Comparison of ENCODE assay signal across 19 cellular contexts in the genomic region with DNA sequence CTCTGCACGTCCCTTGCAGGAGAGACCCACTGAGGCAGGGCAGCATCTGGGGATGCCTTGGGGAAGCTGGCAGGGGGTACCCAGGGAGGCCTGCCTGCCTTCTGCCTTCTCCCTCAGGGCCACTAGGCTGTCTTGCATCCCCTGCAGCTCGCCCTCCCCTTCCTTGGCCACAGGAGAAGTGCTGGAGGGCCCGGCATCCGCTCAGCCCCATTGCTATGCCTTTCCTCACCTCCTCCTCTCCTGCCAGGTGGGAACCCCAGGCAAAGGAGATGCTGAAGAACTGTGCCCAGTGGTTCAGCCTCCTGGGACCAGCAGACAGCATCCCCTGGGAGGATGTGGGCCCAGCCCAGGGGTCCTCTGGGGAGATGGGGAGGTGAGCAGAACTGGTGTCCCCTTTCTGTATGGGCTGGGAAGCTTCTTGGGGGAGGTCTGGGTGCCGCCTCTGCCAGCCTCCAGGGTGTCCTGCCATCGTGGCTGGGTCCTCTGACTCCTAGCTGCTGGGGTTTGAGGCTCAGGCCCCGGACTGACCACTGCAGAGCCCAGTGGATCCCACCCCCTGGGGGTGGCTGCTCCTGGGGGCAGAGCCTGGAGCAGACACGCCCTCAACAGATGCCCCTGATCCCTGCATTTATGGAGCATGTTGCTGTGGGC. TPM values are rescaled to one million over a fixed set of nuclear protein-coding genes. Genes with fewer than 3 reads are reported as not detected.
A peak's percentile ranks its signal among the peaks of the same experiment; 100 is the strongest.
DNase-seq lines count a peak whose midpoint lies in the region; ATAC-seq and TF ChIP-seq lines count a peak whose summit lies in the region.
"Had no signal": no experiment of that assay in that cellular context is flagged by ENCODE, and none has a peak within 500 bp of the region (broad histone marks: within the 10 kb centered on the region; RNA-seq: fewer than 3 reads in every experiment).

No MANE protein-coding gene starts in this region.

- H3K27me3 ChIP-seq in SK-N-SH (ENCODE audit: insufficient read depth) = peaks cover 14% of the 10 kb centered on the region

- no peaks in the 10 kb centered on the region for H3K4me1 Mint-ChIP-seq in activated CD4-positive, alpha-beta T cell treated with anti-CD3 and anti-CD28 coated beads for 36 hours

- DNase-seq in SK-N-SH = peak; percentile 36
- peak; percentile 67 for DNase-seq in coronary artery (ENCODE audit: low spot score)
- DNase-seq in mesenteric fat pad (ENCODE audit: low spot score) = peak; percentile 57
- DNase-seq in activated CD8-positive, alpha-beta memory T cell treated with anti-CD3 and anti-CD28 coated beads, Interleukin-2, amount 50 U/mL, for 48 hours = no peak
- no peak for DNase-seq in stimulated activated CD4-positive, alpha-beta T cell treated with anti-CD3 and anti-CD28 coated beads, Interleukin-4, amount 100 ng/mL, for 1 hour
- no peak for DNase-seq in NCI-H1105 (lab: John Stamatoyannopoulos, UW)
- no peak for DNase-seq in activated CD4-positive, alpha-beta T cell treated with anti-CD3 and anti-CD28 coated beads for 36 hours
- DNase-seq: AML-193, C1 segment of cervical spinal cord, Calu3, DMS79, GOT3, HCEC 1CT had no signal

- H2AFZ ChIP-seq in SK-N-SH (ENCODE audit: low read depth) = no peak overlapping the region

- H3K9me3 Mint-ChIP-seq in activated CD4-positive, alpha-beta T cell treated with anti-CD3 and anti-CD28 coated beads for 36 hours (ENCODE audit: low read depth) = no peaks in the 10 kb centered on the region
- H3K9me3 Mint-ChIP-seq: CD4-positive, alpha-beta T cell had no signal

- POLR2A ChIA-PET in SK-N-SH (lab: Yijun Ruan, JAX) = no interaction called here
- POLR2A ChIA-PET in activated CD4-positive, alpha-beta T cell treated with anti-CD3 and anti-CD28 coated beads for 36 hours (lab: Charles Lee) = interaction anchor here (0.6 kb wide), 1 partner anchor 11 kb away, joined by 4 read pairs; no protein-coding TSS in a partner anchor

- H3K36me3 ChIP-seq in SK-N-SH (replicated peaks in 1 of 2; ENCODE audit: control insufficient read depth in 1 of 2, insufficient read depth in 2 of 2, low read length in 1 of 2) = no peaks in the 10 kb centered on the region

- H3F3A ChIP-seq in SK-N-SH (replicated peaks; ENCODE audit: insufficient read depth) = no peaks in the 10 kb centered on the region

- intact Hi-C loops in activated CD4-positive, alpha-beta T cell treated with anti-CD3 and anti-CD28 coated beads for 36 hours (cut with DNase I, micrococcal nuclease) = no loop called here

- no peak overlapping the region for H3K9ac ChIP-seq in SK-N-SH

- H3K4me3 ChIP-seq in SK-N-SH (ENCODE audit: low read depth in 2 of 2, low read length in 1 of 2) (no peak overlapping the region), coronary artery (no peak overlapping the region)
- H3K4me3 ChIP-seq: GM12878 had no signal

- peaks cover 0 to 21% of the 10 kb centered on the region in 2 experiments; a peak in 1 of 4 replicates for H3K4me1 ChIP-seq in SK-N-SH (ENCODE audit: control insufficient read depth in 1 of 2, insufficient read depth in 2 of 2, low read depth in 1 of 2, low read length in 1 of 2)

- H3K27ac ChIP-seq in SK-N-SH (ENCODE audit: low read depth in 2 of 2, low read length in 1 of 2) = no peak overlapping the region
- H3K27ac ChIP-seq in coronary artery = no peak overlapping the region
- H3K27ac ChIP-seq: 22Rv1, HL-60 had no signal

- no peaks in the 10 kb centered on the region for H4K20me1 ChIP-seq in SK-N-SH (ENCODE audit: insufficient read depth)

- H3K4me2 ChIP-seq in SK-N-SH = no peak overlapping the region

- CTCF ChIA-PET in SK-N-SH (lab: Yijun Ruan, JAX) = interaction anchor here (0.7 to 2.4 kb wide), 5 partner anchors 20 to 161 kb away, joined by 3 to 7 read pairs (median 3); no protein-coding TSS in a partner anchor
- CTCF ChIA-PET in activated CD4-positive, alpha-beta T cell treated with anti-CD3 and anti-CD28 coated beads for 36 hours (lab: Charles Lee) = interaction anchor here (0.5 kb wide), 1 partner anchor 218 kb away, joined by 3 read pairs; no protein-coding TSS in a partner anchor

- no peak overlapping the region for H3K4me3 Mint-ChIP-seq in activated CD4-positive, alpha-beta T cell treated with anti-CD3 and anti-CD28 coated beads for 36 hours
- H3K4me3 Mint-ChIP-seq: CD4-positive, alpha-beta T cell had no signal

- WGBS in SK-N-SH (ENCODE audit: low lambda C conversion rate) = 60% methylated on average over 3 of the region's 8 CpGs

- H3K36me3 Mint-ChIP-seq in activated CD4-positive, alpha-beta T cell treated with anti-CD3 and anti-CD28 coated beads for 36 hours (ENCODE audit: low read depth) = no peaks in the 10 kb centered on the region

- TF ChIP-seq CTCF in SK-N-SH (IDR thresholded peaks at IDR 0.05) = no peak
- TF ChIP-seq CTCF in coronary artery (IDR thresholded peaks at IDR 0.05) = no peak

- ATAC-seq in SK-N-SH treated with all-trans-retinoic acid at 6 μM for 48 hours = no peak
- ATAC-seq in activated CD4-positive, alpha-beta T cell treated with anti-CD3 and anti-CD28 coated beads for 36 hours = no peak
- ATAC-seq: GM12878 had no signal

- no peak overlapping the region for H3K27ac Mint-ChIP-seq in activated CD4-positive, alpha-beta T cell treated with anti-CD3 and anti-CD28 coated beads for 36 hours
- H3K27ac Mint-ChIP-seq: CD4-positive, alpha-beta T cell had no signal

- H3K9me3 ChIP-seq in SK-N-SH = no peaks in the 10 kb centered on the region

- no peak for TF ChIP-seq EP300 in SK-N-SH (IDR thresholded peaks at IDR 0.05; ENCODE audit: borderline replicate concordance in 1 of 2, low read depth in 1 of 2, low read length in 1 of 2)

- no peaks in the 10 kb centered on the region for H3K9me2 ChIP-seq in SK-N-SH

- TF ChIP-seq RAD21 in SK-N-SH (IDR thresholded peaks at IDR 0.05; ENCODE audit: low read length) = no peak

- no peaks in the 10 kb centered on the region for H3K79me2 ChIP-seq in SK-N-SH (ENCODE audit: insufficient read depth)

- H3K27me3 Mint-ChIP-seq in activated CD4-positive, alpha-beta T cell treated with anti-CD3 and anti-CD28 coated beads for 36 hours = peaks cover 10% of the 10 kb centered on the region

TF ChIP-seq in SK-N-SH, 30 proteins besides CTCF, POLR2A, EP300 and RAD21 (continues in another document):
- TF ChIP-seq, protein P1, sequence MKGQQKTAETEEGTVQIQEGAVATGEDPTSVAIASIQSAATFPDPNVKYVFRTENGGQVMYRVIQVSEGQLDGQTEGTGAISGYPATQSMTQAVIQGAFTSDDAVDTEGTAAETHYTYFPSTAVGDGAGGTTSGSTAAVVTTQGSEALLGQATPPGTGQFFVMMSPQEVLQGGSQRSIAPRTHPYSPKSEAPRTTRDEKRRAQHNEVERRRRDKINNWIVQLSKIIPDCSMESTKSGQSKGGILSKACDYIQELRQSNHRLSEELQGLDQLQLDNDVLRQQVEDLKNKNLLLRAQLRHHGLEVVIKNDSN (IDR thresholded peaks at IDR 0.05; ENCODE audit: borderline replicate concordance, low read depth) = no peak
- TF ChIP-seq GATA2 (CRISPR knock-in tag; IDR thresholded peaks at IDR 0.05) (no peak), NFIC (IDR thresholded peaks at IDR 0.05; ENCODE audit: borderline replicate concordance) (no peak), RCOR1 (IDR thresholded peaks at IDR 0.05; ENCODE audit: low read length) (no peak)
- TF ChIP-seq, protein P2, sequence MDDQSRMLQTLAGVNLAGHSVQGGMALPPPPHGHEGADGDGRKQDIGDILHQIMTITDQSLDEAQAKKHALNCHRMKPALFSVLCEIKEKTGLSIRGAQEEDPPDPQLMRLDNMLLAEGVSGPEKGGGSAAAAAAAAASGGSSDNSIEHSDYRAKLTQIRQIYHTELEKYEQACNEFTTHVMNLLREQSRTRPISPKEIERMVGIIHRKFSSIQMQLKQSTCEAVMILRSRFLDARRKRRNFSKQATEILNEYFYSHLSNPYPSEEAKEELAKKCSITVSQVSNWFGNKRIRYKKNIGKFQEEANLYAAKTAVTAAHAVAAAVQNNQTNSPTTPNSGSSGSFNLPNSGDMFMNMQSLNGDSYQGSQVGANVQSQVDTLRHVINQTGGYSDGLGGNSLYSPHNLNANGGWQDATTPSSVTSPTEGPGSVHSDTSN (IDR thresholded peaks at IDR 0.05) = no peak

TF ChIP-seq in SK-N-SH treated with all-trans-retinoic acid at 6 μM for 48 hours, 23 proteins besides CTCF, POLR2A, EP300 and RAD21:
- no peak for TF ChIP-seq ZNF565 (CRISPR knock-in tag; conservative IDR thresholded peaks at IDR 0.05; ENCODE audit: low read depth)
- TF ChIP-seq TCF4 (CRISPR knock-in tag; IDR thresholded peaks at IDR 0.05; ENCODE audit: borderline replicate concordance) = no peak
- TF ChIP-seq GLIS3 (CRISPR knock-in tag; IDR thresholded peaks at IDR 0.05) = no peak
- no peak for TF ChIP-seq BACH2 (CRISPR knock-in tag; IDR thresholded peaks at IDR 0.05; ENCODE audit: borderline replicate concordance)
- TF ChIP-seq ZC3H10 (CRISPR knock-in tag; IDR thresholded peaks at IDR 0.05) = no peak

RNA-seq across cellular contexts. Expression of a gene that starts 20.6 kb away (rescaled TPM):
- polyA plus RNA-seq in SK-N-SH (2012; rRNA removed) = not detected in 2 replicates
- not detected in 2 replicates for polyA plus RNA-seq in SK-N-SH (2012; cell fraction: cytosol; rRNA removed)
- not detected in 2 replicates for polyA plus RNA-seq in SK-N-SH (2012; cell fraction: nucleus; rRNA removed)
- not detected for total RNA-seq in mesenteric fat pad
- total RNA-seq in activated CD4-positive, alpha-beta T cell treated with anti-CD3 and anti-CD28 coated beads for 36 hours = not detected
- total RNA-seq: Calu3; CD4-positive, alpha-beta T cell; G401; GM12878 had no signal
- polyA plus RNA-seq: GM12878 had no signal

RNA-seq across cellular contexts. Expression of a gene that starts 32.9 kb away (rescaled TPM):
- 7.8 and 10.9 TPM in 2 replicates for polyA plus RNA-seq in SK-N-SH (2012; rRNA removed)
- 2.7 and 4.3 TPM in 2 replicates for polyA plus RNA-seq in SK-N-SH (2012; cell fraction: cytosol; rRNA removed)
- 39.6 and 46.8 TPM in 2 replicates for polyA plus RNA-seq in SK-N-SH (2012; cell fraction: nucleus; rRNA removed)
- 41.4 TPM for total RNA-seq in mesenteric fat pad
- total RNA-seq in activated CD4-positive, alpha-beta T cell treated with anti-CD3 and anti-CD28 coated beads for 36 hours = 1 to 10 TPM; 5.8 to 7.1 TPM
- total RNA-seq: GM12878 had no signal
- polyA plus RNA-seq: GM12878 had no signal

RNA-seq across cellular contexts. Expression of a gene that starts 34.2 kb away (rescaled TPM):
- polyA plus RNA-seq in SK-N-SH (2012; rRNA removed) = not detected in 2 replicates
- polyA plus RNA-seq in SK-N-SH (2012; cell fraction: cytosol; rRNA removed) = not detected in 2 replicates
- not detected in 2 replicates for polyA plus RNA-seq in SK-N-SH (2012; cell fraction: nucleus; rRNA removed)
- total RNA-seq in mesenteric fat pad = not detected
- total RNA-seq in activated CD4-positive, alpha-beta T cell treated with anti-CD3 and anti-CD28 coated beads for 36 hours = not detected
- total RNA-seq: Calu3; CD4-positive, alpha-beta T cell; G401 had no signal
- polyA plus RNA-seq: GM12878 had no signal

Comparison
In these comparisons a context has a peak if more than half of its experiments do, and no peak if none do; other contexts are left out.
1. DNase-seq: peak in SK-N-SH (single experiment), coronary artery (single experiment) and mesenteric fat pad (single experiment); none in activated CD8-positive, alpha-beta memory T cell treated with anti-CD3 and anti-CD28 coated beads, Interleukin-2, amount 50 U/mL, for 48 hours (single experiment), stimulated activated CD4-positive, alpha-beta T cell treated with anti-CD3 and anti-CD28 coated beads, Interleukin-4, amount 100 ng/mL, for 1 hour (single experiment), NCI-H1105 (single experiment) and activated CD4-positive, alpha-beta T cell treated with anti-CD3 and anti-CD28 coated beads for 36 hours (single experiment).